Comparison of ENCODE assay signal across 12 cellular contexts in the genomic region with DNA sequence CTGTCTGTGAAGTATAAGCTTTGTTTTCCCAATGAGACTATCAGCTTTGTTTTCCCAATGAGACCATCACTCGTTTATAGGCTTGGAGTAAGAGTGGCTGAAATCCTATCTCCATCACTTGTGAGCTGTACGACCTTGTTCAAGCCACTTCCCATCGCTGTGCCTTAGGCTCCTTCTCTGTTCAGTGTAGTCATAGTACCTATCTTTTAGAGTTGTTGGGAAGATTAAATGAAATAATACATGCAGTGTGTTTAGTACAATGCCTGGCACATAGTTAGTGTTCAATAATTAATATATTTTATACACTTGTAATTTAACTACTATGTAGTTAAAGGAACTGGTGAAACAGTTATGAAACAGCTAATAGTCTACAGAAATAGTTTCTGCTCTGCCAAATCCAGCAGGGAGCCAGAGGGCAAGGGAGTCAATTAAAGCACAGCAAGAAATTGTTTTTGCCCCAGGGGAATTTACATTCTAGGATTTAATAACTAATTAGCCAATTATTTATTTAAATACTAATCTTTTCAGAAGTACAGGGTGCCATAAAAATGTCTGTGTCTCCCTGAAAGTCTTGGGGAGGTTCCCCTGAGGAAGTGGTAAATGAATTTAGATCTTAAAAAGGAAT.
A peak's percentile ranks its signal among the peaks of the same experiment; 100 is the strongest.
DNase-seq lines count a peak whose midpoint lies in the region; ATAC-seq and TF ChIP-seq lines count a peak whose summit lies in the region.
"Had no signal": no experiment of that assay in that cellular context is flagged by ENCODE, and none has a peak within 500 bp of the region (broad histone marks: within the 10 kb centered on the region; RNA-seq: fewer than 3 reads in every experiment).

No MANE protein-coding gene starts in this region.

- intact Hi-C loops in natural killer cell (cut with micrococcal nuclease) (no loop called here), left colon (cut with DNase I, micrococcal nuclease) (no loop called here)

- CTCF ChIA-PET in WTC11 (lab: Charles Lee), result interaction anchor here (1.0 to 3.0 kb wide), 11 partner anchors 9 to 294 kb away, joined by 3 to 27 read pairs (median 9); partner anchors contain the start of gene IVNS1ABP

- no peaks in the 10 kb centered on the region for H3K36me3 Mint-ChIP-seq in natural killer cell treated with Interleukin-12 subunit alpha and Interleukin-12 subunit beta and Interleukin-15 and Interleukin-18, amount 100 ng/mL, for 72 hours
- H3K36me3 Mint-ChIP-seq in natural killer cell (no peaks in the 10 kb centered on the region), WTC11 (no peaks in the 10 kb centered on the region)
- H3K36me3 Mint-ChIP-seq: stimulated activated naive B cell treated with anti-CD40 and anti-IgM and Interleukin-4, amounts not matched to agents 10 μg/mL and 1 μg/mL and 100 μg/mL, for 72 hours had no signal

- H3K27ac Mint-ChIP-seq in natural killer cell treated with Interleukin-12 subunit alpha and Interleukin-12 subunit beta and Interleukin-15 and Interleukin-18, amount 100 ng/mL, for 72 hours, result peak overlapping the region; percentile 53 to 57
- H3K27ac Mint-ChIP-seq in natural killer cell (peak overlapping the region in 1 of 2 donors; percentile 14), WTC11 (0 out of 2 replicates have a peak overlapping the region, but pooled peaks have one; percentile 18)
- H3K27ac Mint-ChIP-seq: stimulated activated naive B cell treated with anti-CD40 and anti-IgM and Interleukin-4, amounts not matched to agents 10 μg/mL and 1 μg/mL and 100 μg/mL, for 72 hours had no signal

- TF ChIP-seq CTCF in natural killer cell (IDR thresholded peaks at IDR 0.05), result no peak
- no peak for TF ChIP-seq CTCF in WTC11 (IDR thresholded peaks at IDR 0.05)

- no peaks in the 10 kb centered on the region for H3K27me3 Mint-ChIP-seq in natural killer cell treated with Interleukin-12 subunit alpha and Interleukin-12 subunit beta and Interleukin-15 and Interleukin-18, amount 100 ng/mL, for 72 hours
- H3K27me3 Mint-ChIP-seq in natural killer cell (ENCODE audit: low read depth in 2 of 2), result no peaks in the 10 kb centered on the region
- no peaks in the 10 kb centered on the region for H3K27me3 Mint-ChIP-seq in WTC11 (ENCODE audit: low read depth)
- H3K27me3 Mint-ChIP-seq: stimulated activated naive B cell treated with anti-CD40 and anti-IgM and Interleukin-4, amounts not matched to agents 10 μg/mL and 1 μg/mL and 100 μg/mL, for 72 hours had no signal

- no peak for DNase-seq in natural killer cell treated with Interleukin-12 subunit alpha and Interleukin-12 subunit beta and Interleukin-15 and Interleukin-18, amount 100 ng/mL, for 72 hours (ENCODE audit: low spot score)
- DNase-seq in natural killer cell (no peak), WTC11 (ENCODE audit: low spot score) (no peak), left colon (no peak)
- no peak for DNase-seq in activated CD8-positive, alpha-beta memory T cell treated with anti-CD3 and anti-CD28 coated beads, Interleukin-2, amount 50 U/mL, for 4 hours
- DNase-seq: activated CD4-positive, alpha-beta T cell treated with anti-CD3 and anti-CD28 coated beads, Interleukin-2, amount 50 U/mL, for 48 hours; H7; MG63; stimulated activated naive B cell treated with anti-CD40 and anti-IgM and Interleukin-4, amounts not matched to agents 10 μg/mL and 1 μg/mL and 100 μg/mL, for 72 hours had no signal

- peaks cover 4% of the 10 kb centered on the region for H3K9me3 Mint-ChIP-seq in natural killer cell treated with Interleukin-12 subunit alpha and Interleukin-12 subunit beta and Interleukin-15 and Interleukin-18, amount 100 ng/mL, for 72 hours
- H3K9me3 Mint-ChIP-seq in natural killer cell, result no peaks in the 10 kb centered on the region
- H3K9me3 Mint-ChIP-seq in WTC11, result 0 out of 2 replicates have a peak, but pooled peaks cover 6% of the 10 kb centered on the region
- H3K9me3 Mint-ChIP-seq: stimulated activated naive B cell treated with anti-CD40 and anti-IgM and Interleukin-4, amounts not matched to agents 10 μg/mL and 1 μg/mL and 100 μg/mL, for 72 hours had no signal

- H3K4me3 Mint-ChIP-seq in natural killer cell treated with Interleukin-12 subunit alpha and Interleukin-12 subunit beta and Interleukin-15 and Interleukin-18, amount 100 ng/mL, for 72 hours, result peak overlapping the region; percentile 44
- H3K4me3 Mint-ChIP-seq in natural killer cell (no peak overlapping the region), WTC11 (no peak overlapping the region)
- H3K4me3 Mint-ChIP-seq: stimulated activated naive B cell treated with anti-CD40 and anti-IgM and Interleukin-4, amounts not matched to agents 10 μg/mL and 1 μg/mL and 100 μg/mL, for 72 hours had no signal

- H3K4me1 Mint-ChIP-seq in natural killer cell treated with Interleukin-12 subunit alpha and Interleukin-12 subunit beta and Interleukin-15 and Interleukin-18, amount 100 ng/mL, for 72 hours (ENCODE audit: low read depth in 2 of 2), result peaks cover 21 to 33% of the 10 kb centered on the region in 2 donors
- H3K4me1 Mint-ChIP-seq in natural killer cell (peaks cover 11 to 17% of the 10 kb centered on the region in 2 donors), WTC11 (peaks cover 27% of the 10 kb centered on the region)

- POLR2A ChIA-PET in WTC11 (lab: Charles Lee), result no interaction called here

- no peak for ATAC-seq in natural killer cell treated with Interleukin-12 subunit alpha and Interleukin-12 subunit beta and Interleukin-15 and Interleukin-18, amount 100 ng/mL, for 72 hours
- ATAC-seq in natural killer cell, result no peak
- ATAC-seq in WTC11, result no peak
- ATAC-seq in left colon, result peak; percentile 16
- ATAC-seq in HG03139 (IDR thresholded peaks at IDR 0.05; ENCODE audit: unreplicated experiment), result no peak
- ATAC-seq in HG02852 (IDR thresholded peaks at IDR 0.05; ENCODE audit: unreplicated experiment), result no peak
- no peak for ATAC-seq in HG03135 (IDR thresholded peaks at IDR 0.05; ENCODE audit: unreplicated experiment)
- ATAC-seq: stimulated activated naive B cell treated with anti-CD40 and anti-IgM and Interleukin-4, amounts not matched to agents 10 μg/mL and 1 μg/mL and 100 μg/mL, for 72 hours had no signal

TF ChIP-seq in WTC11, 78 proteins besides CTCF, POLR2A, EP300 and RAD21 (continues in another document):
- TF ChIP-seq ELF4 (CRISPR knock-in tag; IDR thresholded peaks at IDR 0.05; ENCODE audit: low read depth), result no peak
- TF ChIP-seq ATF1 (CRISPR knock-in tag; IDR thresholded peaks at IDR 0.05), result no peak
- TF ChIP-seq, protein P1, sequence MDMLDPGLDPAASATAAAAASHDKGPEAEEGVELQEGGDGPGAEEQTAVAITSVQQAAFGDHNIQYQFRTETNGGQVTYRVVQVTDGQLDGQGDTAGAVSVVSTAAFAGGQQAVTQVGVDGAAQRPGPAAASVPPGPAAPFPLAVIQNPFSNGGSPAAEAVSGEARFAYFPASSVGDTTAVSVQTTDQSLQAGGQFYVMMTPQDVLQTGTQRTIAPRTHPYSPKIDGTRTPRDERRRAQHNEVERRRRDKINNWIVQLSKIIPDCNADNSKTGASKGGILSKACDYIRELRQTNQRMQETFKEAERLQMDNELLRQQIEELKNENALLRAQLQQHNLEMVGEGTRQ (CRISPR knock-in tag; IDR thresholded peaks at IDR 0.05), result no peak
- TF ChIP-seq, protein P2, sequence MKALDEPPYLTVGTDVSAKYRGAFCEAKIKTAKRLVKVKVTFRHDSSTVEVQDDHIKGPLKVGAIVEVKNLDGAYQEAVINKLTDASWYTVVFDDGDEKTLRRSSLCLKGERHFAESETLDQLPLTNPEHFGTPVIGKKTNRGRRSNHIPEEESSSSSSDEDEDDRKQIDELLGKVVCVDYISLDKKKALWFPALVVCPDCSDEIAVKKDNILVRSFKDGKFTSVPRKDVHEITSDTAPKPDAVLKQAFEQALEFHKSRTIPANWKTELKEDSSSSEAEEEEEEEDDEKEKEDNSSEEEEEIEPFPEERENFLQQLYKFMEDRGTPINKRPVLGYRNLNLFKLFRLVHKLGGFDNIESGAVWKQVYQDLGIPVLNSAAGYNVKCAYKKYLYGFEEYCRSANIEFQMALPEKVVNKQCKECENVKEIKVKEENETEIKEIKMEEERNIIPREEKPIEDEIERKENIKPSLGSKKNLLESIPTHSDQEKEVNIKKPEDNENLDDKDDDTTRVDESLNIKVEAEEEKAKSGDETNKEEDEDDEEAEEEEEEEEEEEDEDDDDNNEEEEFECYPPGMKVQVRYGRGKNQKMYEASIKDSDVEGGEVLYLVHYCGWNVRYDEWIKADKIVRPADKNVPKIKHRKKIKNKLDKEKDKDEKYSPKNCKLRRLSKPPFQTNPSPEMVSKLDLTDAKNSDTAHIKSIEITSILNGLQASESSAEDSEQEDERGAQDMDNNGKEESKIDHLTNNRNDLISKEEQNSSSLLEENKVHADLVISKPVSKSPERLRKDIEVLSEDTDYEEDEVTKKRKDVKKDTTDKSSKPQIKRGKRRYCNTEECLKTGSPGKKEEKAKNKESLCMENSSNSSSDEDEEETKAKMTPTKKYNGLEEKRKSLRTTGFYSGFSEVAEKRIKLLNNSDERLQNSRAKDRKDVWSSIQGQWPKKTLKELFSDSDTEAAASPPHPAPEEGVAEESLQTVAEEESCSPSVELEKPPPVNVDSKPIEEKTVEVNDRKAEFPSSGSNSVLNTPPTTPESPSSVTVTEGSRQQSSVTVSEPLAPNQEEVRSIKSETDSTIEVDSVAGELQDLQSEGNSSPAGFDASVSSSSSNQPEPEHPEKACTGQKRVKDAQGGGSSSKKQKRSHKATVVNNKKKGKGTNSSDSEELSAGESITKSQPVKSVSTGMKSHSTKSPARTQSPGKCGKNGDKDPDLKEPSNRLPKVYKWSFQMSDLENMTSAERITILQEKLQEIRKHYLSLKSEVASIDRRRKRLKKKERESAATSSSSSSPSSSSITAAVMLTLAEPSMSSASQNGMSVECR (CRISPR knock-in tag; IDR thresholded peaks at IDR 0.05; ENCODE audit: borderline replicate concordance), result no peak
- TF ChIP-seq E2F1 (CRISPR knock-in tag; IDR thresholded peaks at IDR 0.05), result no peak
